In the genomic region with DNA sequence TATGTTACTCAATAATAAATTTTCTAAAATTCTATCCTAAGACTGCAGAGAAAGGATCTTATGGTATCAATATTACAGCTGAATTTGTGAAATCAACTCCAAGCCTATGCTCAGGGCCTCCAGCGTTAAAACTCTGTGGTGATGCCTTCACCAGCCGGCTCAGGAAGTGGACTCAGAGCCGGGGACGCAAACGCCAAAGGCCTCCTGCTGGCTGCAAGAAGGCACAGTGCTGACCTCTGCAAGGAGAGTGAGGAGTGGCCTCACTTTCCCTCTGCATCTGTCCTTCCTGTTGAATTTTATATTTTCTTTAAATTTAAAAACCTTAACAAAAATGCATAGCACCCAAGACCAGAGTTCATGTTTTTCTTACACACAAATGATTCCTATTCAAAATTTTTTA, we compare ENCODE assay signal across 17 cellular contexts. TPM values are rescaled to one million over a fixed set of nuclear protein-coding genes. Genes with fewer than 3 reads are reported as not detected.
DNase-seq lines count a peak whose midpoint lies in the region; ATAC-seq, FAIRE-seq and TF ChIP-seq lines count a peak whose summit lies in the region.
"Had no signal": no experiment of that assay in that cellular context is flagged by ENCODE, and none has a peak within 500 bp of the region (broad histone marks: within the 10 kb centered on the region; RNA-seq: fewer than 3 reads in every experiment).

No MANE protein-coding gene starts in this region.

- FAIRE-seq in islet of Langerhans (lab: Jason Lieb, UNC) = peak; percentile 47
- FAIRE-seq: GM18507, small intestine had no signal

- no peak overlapping the region for H3K4me3 ChIP-seq in retinal pigment epithelial cell (ENCODE audit: low read length)
- H3K4me3 ChIP-seq: GM23248, SJSA1 had no signal

- DNase-seq in MV-4-11 (lab: John Stamatoyannopoulos, UW) (peak; percentile 3), dermis blood vessel endothelial cell (peak; percentile 66), retinal pigment epithelial cell (ENCODE audit: low read depth) (no peak), GF-D8 (lab: John Stamatoyannopoulos, UW) (no peak), Ammon's horn (ENCODE audit: low spot score) (no peak)
- DNase-seq: activated naive CD4-positive, alpha-beta T cell treated with anti-CD3 and anti-CD28 coated beads for 36 hours; CD4-positive, alpha-beta T cell; cerebellar nuclear complex; GM23248; naive thymus-derived CD8-positive, alpha-beta T cell; NCI-H2029; small intestine had no signal

- TF ChIP-seq CTCF in retinal pigment epithelial cell (conservative IDR thresholded peaks at IDR 0.05; ENCODE audit: low read depth, low read length) = peak; percentile 43

- ATAC-seq in HG03342 (IDR thresholded peaks at IDR 0.05; ENCODE audit: unreplicated experiment) (no peak), HG02798 (IDR thresholded peaks at IDR 0.05; ENCODE audit: poor library complexity, unreplicated experiment) (no peak)
- ATAC-seq: naive thymus-derived CD8-positive, alpha-beta T cell had no signal

RNA-seq across cellular contexts. Expression of a gene that starts 48.5 kb away (rescaled TPM):
- total RNA-seq in dermis blood vessel endothelial cell = 64.0 and 102 TPM in 2 replicates

Comparison
In these comparisons a context has a peak if more than half of its experiments do, and no peak if none do; other contexts are left out.
1. DNase-seq: peak in MV-4-11 (single experiment) and dermis blood vessel endothelial cell (single experiment); none in retinal pigment epithelial cell (single experiment), GF-D8 (single experiment) and Ammon's horn (single experiment).